ENCODE assay signal across 8 cellular contexts in genomic region chr11:27471067-27471587, GRCh38. TPM values are rescaled to one million over a fixed set of nuclear protein-coding genes. Genes with fewer than 3 reads are reported as not detected.
DNase-seq lines count a peak whose midpoint lies in the region; FAIRE-seq and TF ChIP-seq lines count a peak whose summit lies in the region.

No MANE protein-coding gene starts in this region.

- H2AFZ ChIP-seq in H1 (ENCODE audit: low read length): peak overlapping the region; percentile 12; the same call in 1 of the 2 replicates
- no peak overlapping the region for H2AFZ ChIP-seq in neural cell (ENCODE audit: low read depth, low read length)

- H2BK120ac ChIP-seq in H1 (replicated peaks; ENCODE audit: low read depth, low read length): no peak overlapping the region

- TF ChIP-seq EP300 in H1 (IDR thresholded peaks at IDR 0.05; ENCODE audit: borderline replicate concordance in 1 of 2, low read depth in 2 of 2, low read length in 2 of 2) (no peak), neural cell (conservative IDR thresholded peaks at IDR 0.05; ENCODE audit: poor library complexity, severe bottlenecking) (no peak)

- H3K27ac ChIP-seq in H1 (ENCODE audit: low read depth, low read length) (no peak overlapping the region), neural cell (ENCODE audit: low read length) (no peak overlapping the region)

- no peak for FAIRE-seq in H1 (lab: Jason Lieb, UNC)
- FAIRE-seq in GM12892 (lab: Jason Lieb, UNC): no peak

- 3% methylated on average over 17 of the region's 17 CpGs; no CpG with 5 or more reads in 1 of the 2 experiments for WGBS in H1 (ENCODE audit: extremely low coverage in 1 of 2, insufficient coverage in 1 of 2, insufficient read length in 1 of 2, insufficient replicate concordance in 2 of 2, low coverage in 1 of 2, low lambda C conversion rate in 2 of 2, missing lambda C conversion rate in 1 of 2), 2 experiments

- H4K8ac ChIP-seq in H1 (ENCODE audit: extremely low read depth, insufficient read depth, low read length): no peak overlapping the region

- no peak overlapping the region for H4K5ac ChIP-seq in H1 (ENCODE audit: insufficient read length, low read depth, low read length)

- peak overlapping the region; percentile 82 to 95 for H3K4me2 ChIP-seq in H1 (ENCODE audit: insufficient read depth in 1 of 2, low read depth in 2 of 2, low read length in 2 of 2)
- peak overlapping the region; percentile 41 for H3K4me2 ChIP-seq in neural cell (ENCODE audit: low read length)

- DNase-seq in G401 (ENCODE audit: low spot score): peak; percentile 83
- peak; percentile 78 for DNase-seq in NCI-H69 (lab: John Stamatoyannopoulos, UW)
- no peak for DNase-seq in H1 (ENCODE audit: low read depth in 1 of 2, low spot score in 2 of 2)
- no peak for DNase-seq in NCI-H1092 treated with DMSO at 0.1 percent for 48 hours (lab: John Stamatoyannopoulos, UW)
- DNase-seq in GM12892 (ENCODE audit: insufficient read length): no peak
- no peak for DNase-seq in medulla oblongata (ENCODE audit: extremely low spot score)
- no peak for DNase-seq in activated CD8-positive, alpha-beta memory T cell treated with anti-CD3 and anti-CD28 coated beads for 24 hours

- H3K9ac ChIP-seq in H1 (replicated peaks in 1 of 4; ENCODE audit: extremely low read depth in 1 of 4, low read depth in 3 of 4, low read length in 3 of 4) (peak overlapping the region; percentile 47 to 81 (median 56); a peak in 6 of 7 replicates), neural cell (ENCODE audit: low read length) (peak overlapping the region; percentile 71)

- H2AK5ac ChIP-seq in H1 (ENCODE audit: low read depth, low read length): no peak overlapping the region

- peaks cover 12% of the 10 kb centered on the region; the same call in 1 of the 2 replicates for H3K23me2 ChIP-seq in H1 (ENCODE audit: low read depth, low read length)

- CTCF ChIA-PET in H1 (lab: Charles Lee; ENCODE audit: partially characterized antibody): interaction anchor here (1.6 kb wide), 1 partner anchor 14 kb away, joined by 6 read pairs; no protein-coding TSS in a partner anchor

- H3K4me3 ChIP-seq in H1 (ENCODE audit: extremely low read depth in 1 of 4, insufficient read depth in 2 of 4, low read depth in 3 of 4, low read length in 4 of 4) (peak overlapping the region; percentile 79 to 94 (median 84)), neural cell (ENCODE audit: low read length) (peak overlapping the region; percentile 87)

- peak overlapping the region; percentile 24 for H3K4ac ChIP-seq in H1 (replicated peaks; ENCODE audit: insufficient read length, low read depth, low read length)

- H4K20me1 ChIP-seq in H1 (replicated peaks in 1 of 2; ENCODE audit: control insufficient read depth in 1 of 2, insufficient read depth in 2 of 2, low read length in 2 of 2) (peaks cover 13 to 14% of the 10 kb centered on the region in 2 experiments), neural cell (ENCODE audit: insufficient read depth) (no peaks in the 10 kb centered on the region)

- POLR2A ChIA-PET in H1 (lab: Charles Lee; ENCODE audit: partially characterized antibody): interaction anchor here (0.7 to 1.4 kb wide), 7 partner anchors 10 to 108 kb away, joined by 3 to 5 read pairs (median 3); partner anchors contain the start of gene CCDC34

- H3F3A ChIP-seq in neural cell (ENCODE audit: insufficient read depth, low read length, poor library complexity, severe bottlenecking): no peaks in the 10 kb centered on the region

- H2BK15ac ChIP-seq in H1 (ENCODE audit: low read length): no peak overlapping the region

- H3K14ac ChIP-seq in H1 (ENCODE audit: insufficient read length): no peak overlapping the region

- H3K4me1 ChIP-seq in H1 (replicated peaks in 1 of 4; ENCODE audit: control insufficient read depth in 3 of 4, insufficient read depth in 4 of 4, low read length in 3 of 4): peaks cover 0 to 15% (median 5%) of the 10 kb centered on the region in 4 experiments; a peak in 5 of 7 replicates

- TF ChIP-seq CTCF in H1 (IDR thresholded peaks at IDR 0.05; ENCODE audit: control extremely low read depth in 1 of 3, insufficient read depth in 1 of 3, low read depth in 1 of 3, low read length in 3 of 3): no peak
- no peak for TF ChIP-seq CTCF in neural cell (IDR thresholded peaks at IDR 0.05; ENCODE audit: poor library complexity, severe bottlenecking)

- H3K27me3 ChIP-seq in H1 (replicated peaks in 1 of 4; ENCODE audit: control insufficient read depth in 3 of 4, extremely low read depth in 1 of 4, insufficient read depth in 3 of 4, low read length in 3 of 4): no peaks in the 10 kb centered on the region; a peak in 1 of 7 replicates
- no peaks in the 10 kb centered on the region for H3K27me3 ChIP-seq in neural cell (ENCODE audit: insufficient read depth, low read depth, low read length)

- peaks cover 50 to 58% of the 10 kb centered on the region in 2 experiments for H3K79me2 ChIP-seq in H1 (ENCODE audit: control insufficient read depth in 1 of 2, insufficient read depth in 2 of 2, low read length in 2 of 2)
- peaks cover 46% of the 10 kb centered on the region for H3K79me2 ChIP-seq in neural cell (replicated peaks; ENCODE audit: insufficient read depth, low read length)

- H3K79me1 ChIP-seq in H1 (ENCODE audit: low read depth, low read length): peaks cover 5% of the 10 kb centered on the region; the same call in 1 of the 2 replicates

- no peak for TF ChIP-seq POLR2A in H1 (IDR thresholded peaks at IDR 0.05; ENCODE audit: control extremely low read depth in 1 of 2, low read depth in 2 of 2, low read length in 2 of 2)
- no peak for TF ChIP-seq POLR2A in GM12892 (IDR thresholded peaks at IDR 0.05; ENCODE audit: low read depth, low read length)

- H2BK12ac ChIP-seq in H1 (ENCODE audit: low read depth, low read length): peak overlapping the region; percentile 75; the same call in 1 of the 2 replicates

- in situ Hi-C loops in G401 (cut with HindIII; ENCODE audit: low sequenced_read_pairs): no loop called here

- H4K91ac ChIP-seq in H1 (replicated peaks; ENCODE audit: insufficient read length, low read length): no peak overlapping the region

- no peak for TF ChIP-seq RAD21 in H1 (IDR thresholded peaks at IDR 0.05 in 1 of 2, conservative IDR thresholded peaks at IDR 0.05 in 1 of 2; ENCODE audit: low read depth in 2 of 2, low read length in 2 of 2)
- peak; percentile 25 for TF ChIP-seq RAD21 in neural cell (conservative IDR thresholded peaks at IDR 0.05)

- no peaks in the 10 kb centered on the region for H3K36me3 ChIP-seq in H1 (ENCODE audit: control insufficient read depth in 2 of 4, insufficient read depth in 4 of 4, low read length in 3 of 4)
- no peaks in the 10 kb centered on the region for H3K36me3 ChIP-seq in neural cell (ENCODE audit: insufficient read depth, low read length)

- H2BK20ac ChIP-seq in H1 (ENCODE audit: low read length): no peak overlapping the region

- no peak overlapping the region for H3K56ac ChIP-seq in H1 (replicated peaks; ENCODE audit: insufficient read length, low read depth, low read length)

- peak overlapping the region; percentile 77; the same call in 1 of the 2 replicates for H2BK5ac ChIP-seq in H1 (ENCODE audit: low read depth, low read length)

- H3K9me3 ChIP-seq in H1 (ENCODE audit: insufficient read depth in 2 of 2, low read depth in 1 of 2, low read length in 1 of 2): no peaks in the 10 kb centered on the region
- H3K9me3 ChIP-seq in neural cell (ENCODE audit: low read length): no peaks in the 10 kb centered on the region

- H3K9me2 ChIP-seq in neural cell (ENCODE audit: insufficient read depth, low read length): no peaks in the 10 kb centered on the region

- peak overlapping the region; percentile 91 for H3K18ac ChIP-seq in H1 (ENCODE audit: extremely low read depth, low read length)

- H3K23ac ChIP-seq in H1 (ENCODE audit: insufficient read length): no peak overlapping the region

TF ChIP-seq in H1, 55 proteins besides CTCF, POLR2A, EP300 and RAD21 (continues in another document):
- TF ChIP-seq SAP30 (IDR thresholded peaks at IDR 0.05; ENCODE audit: insufficient read depth, insufficient replicate concordance, low read length) (no peak), TAF1 (IDR thresholded peaks at IDR 0.05; ENCODE audit: low read depth, low read length) (0 out of 2 replicates have a peak, but pooled peaks have one; percentile 19), SIN3A (conservative IDR thresholded peaks at IDR 0.05 in 1 of 2, IDR thresholded peaks at IDR 0.05 in 1 of 2; ENCODE audit: low read depth in 1 of 2, low read length in 2 of 2) (peak in 1 of 2 experiments; percentile 48; a peak in 1 of 4 replicates)

TF ChIP-seq in neural cell, 6 proteins besides CTCF, POLR2A, EP300 and RAD21:
- TF ChIP-seq SMC3 (conservative IDR thresholded peaks at IDR 0.05; ENCODE audit: poor library complexity): peak; percentile 42
- TF ChIP-seq EZH2 (IDR thresholded peaks at IDR 0.05; ENCODE audit: borderline replicate concordance, insufficient read depth, low read length, poor library complexity, severe bottlenecking): no peak
- TF ChIP-seq MXI1 (conservative IDR thresholded peaks at IDR 0.05; ENCODE audit: poor library complexity, severe bottlenecking): peak; percentile 44

RNA-seq across cellular contexts. Expression of gene LGR4, which starts 1.5 kb away (rescaled TPM):
- 2.9 and 9.7 TPM in 2 replicates for total RNA-seq in G401 (2014; rRNA removed; shearing (Covaris generic))
- 57.6 and 61.7 TPM in 2 replicates for total RNA-seq in H1 (2021; fragmentation: NEBNext Ultra II Directional; extraction: Animal tissue kit (Norgen Biotek cat#: 25700))
- 21.9 and 26.6 TPM in 2 replicates for polyA plus RNA-seq in H1 (2011; rRNA removed)
- polyA plus RNA-seq in H1 (2011; cell fraction: cytosol; rRNA removed): 29.3 TPM
- 42.1 TPM for polyA plus RNA-seq in H1 (2011; cell fraction: nucleus; rRNA removed)
- 21.3 to 30.0 TPM (median 27.5 TPM) in 4 replicates for polyA plus RNA-seq in H1 (2012, experiment 1 of 2)
- 2.0 TPM for polyA plus RNA-seq in H1 (2012, experiment 2 of 2)
- 38.0 TPM for polyA plus RNA-seq in H1 (2013, experiment 1 of 2)
- 39.9 TPM for polyA plus RNA-seq in H1 (2013, experiment 2 of 2)
- 165 and 166 TPM in 2 replicates for polyA minus RNA-seq in H1 (2011; rRNA and poly(A)+ RNA removed)
- 77.4 TPM for polyA minus RNA-seq in H1 (2011; cell fraction: cytosol; rRNA and poly(A)+ RNA removed)
- polyA minus RNA-seq in H1 (2011; cell fraction: nucleus; rRNA and poly(A)+ RNA removed): 154 TPM
- polyA plus RNA-seq in neural cell: 8.7 and 11.2 TPM in 2 replicates
- polyA minus RNA-seq in neural cell: 22.2 and 23.1 TPM in 2 replicates
- 0.59 TPM for polyA plus RNA-seq in GM12892 (2012; ENCODE audit: missing spikeins)

RNA-seq across cellular contexts. Expression of gene LIN7C, which starts 35.4 kb away (rescaled TPM):
- total RNA-seq in G401 (2014; rRNA removed; shearing (Covaris generic)): 18.1 and 38.7 TPM in 2 replicates
- total RNA-seq in H1 (2021; fragmentation: NEBNext Ultra II Directional; extraction: Animal tissue kit (Norgen Biotek cat#: 25700)): 41.7 and 42.7 TPM in 2 replicates
- polyA plus RNA-seq in H1 (2011; rRNA removed) (8.3 and 10.5 TPM in 2 replicates), neural cell (115 and 131 TPM in 2 replicates)
- 11.8 TPM for polyA plus RNA-seq in H1 (2011; cell fraction: cytosol; rRNA removed)
- polyA plus RNA-seq in H1 (2011; cell fraction: nucleus; rRNA removed): 3.3 TPM
- polyA plus RNA-seq in H1 (2012, experiment 1 of 2): 4.0 to 11.3 TPM (median 4.7 TPM) in 4 replicates
- polyA plus RNA-seq in H1 (2012, experiment 2 of 2): 1.4 TPM
- polyA plus RNA-seq in H1 (2013, experiment 1 of 2): 19.6 TPM
- polyA plus RNA-seq in H1 (2013, experiment 2 of 2): 18.3 TPM
- polyA minus RNA-seq in H1 (2011; rRNA and poly(A)+ RNA removed): 8.1 and 9.9 TPM in 2 replicates
- polyA minus RNA-seq in H1 (2011; cell fraction: cytosol; rRNA and poly(A)+ RNA removed): 10.2 TPM
- 10.8 TPM for polyA minus RNA-seq in H1 (2011; cell fraction: nucleus; rRNA and poly(A)+ RNA removed)
- 231 and 253 TPM in 2 replicates for polyA minus RNA-seq in neural cell
- polyA plus RNA-seq in GM12892 (2012; ENCODE audit: missing spikeins): 9.6 TPM

Comparison
In these comparisons a context has a peak if more than half of its experiments do, and no peak if none do; other contexts are left out.
1. DNase-seq: peak in G401 (single experiment) and NCI-H69 (single experiment); none in H1 (0 of 2), NCI-H1092 treated with DMSO at 0.1 percent for 48 hours (single experiment), GM12892 (single experiment), medulla oblongata (single experiment) and activated CD8-positive, alpha-beta memory T cell treated with anti-CD3 and anti-CD28 coated beads for 24 hours (single experiment).